ENCODE assay signal across 34 cellular contexts in the genomic region with DNA sequence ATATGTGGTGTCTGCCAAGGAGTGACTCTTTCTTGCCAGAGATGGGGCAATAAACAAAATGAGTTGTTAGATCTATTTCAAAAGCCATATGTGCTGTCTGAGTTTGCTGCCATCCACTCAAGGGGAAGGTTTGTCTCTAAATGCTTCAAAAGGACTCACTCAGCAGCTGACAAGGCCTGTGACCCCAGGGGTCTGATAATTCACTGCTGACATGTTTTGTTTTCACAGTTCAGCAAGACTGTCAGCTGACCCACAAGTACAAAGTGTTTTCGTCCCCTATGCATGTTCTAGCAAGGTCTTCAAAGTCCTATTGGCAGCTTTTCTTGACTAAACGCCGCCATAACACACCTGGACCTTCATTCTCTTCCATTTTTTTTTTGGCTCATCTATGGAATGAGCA. TPM values are rescaled to one million over a fixed set of nuclear protein-coding genes. Genes with fewer than 3 reads are reported as not detected.
DNase-seq lines count a peak whose midpoint lies in the region; ATAC-seq, FAIRE-seq and TF ChIP-seq lines count a peak whose summit lies in the region.
"Had no signal": no experiment of that assay in that cellular context is flagged by ENCODE, and none has a peak within 500 bp of the region (broad histone marks: within the 10 kb centered on the region; RNA-seq: fewer than 3 reads in every experiment).

No MANE protein-coding gene starts in this region.

- no peak for TF ChIP-seq EP300 in upper lobe of left lung (IDR thresholded peaks at IDR 0.05)

- ATAC-seq in upper lobe of left lung (ENCODE audit: low FRiP score in 2 of 2), result no peak
- ATAC-seq: K562; left colon; stimulated activated naive B cell treated with anti-CD40 and anti-IgM and Interleukin-4, amounts not matched to agents 10 μg/mL and 1 μg/mL and 100 μg/mL, for 72 hours had no signal

- peak; percentile 21 for DNase-seq in AG10803 (ENCODE audit: low read depth)
- peak; percentile 46 for DNase-seq in GM23248
- peak; percentile 12 for DNase-seq in adipocyte (ENCODE audit: low read depth)
- DNase-seq in keratinocyte (ENCODE audit: low read depth, low spot score), result no peak
- no peak for DNase-seq in ureter (ENCODE audit: low spot score)
- DNase-seq in AG08395 (ENCODE audit: low spot score), result no peak
- DNase-seq in upper lobe of left lung, result no peak
- no peak for DNase-seq in posterior cingulate gyrus
- DNase-seq: activated CD4-positive, alpha-beta T cell treated with anti-CD3 and anti-CD28 coated beads for 1 hour; activated CD8-positive, alpha-beta memory T cell treated with anti-CD3 and anti-CD28 coated beads for 24 hours; activated T-cell treated with anti-CD3 and anti-CD28 coated beads, Interleukin-2, amount 50 U/mL, for 24 hours; amniotic stem cell; head of caudate nucleus; left colon; MM.1S; NCI-H1694; NCI-H2227 treated with DMSO at 0.1 percent for 48 hours; NCI-H748 treated with DMSO at 0.1 percent for 48 hours; stimulated activated CD4-positive, alpha-beta T cell treated with anti-CD3 and anti-CD28 coated beads, Interleukin-4, amount 100 ng/mL, for 24 hours; stimulated activated naive B cell treated with anti-CD40 and anti-IgM and Interleukin-4, amounts not matched to agents 10 μg/mL and 1 μg/mL and 100 μg/mL, for 72 hours had no signal

- H2AFZ ChIP-seq in GM23248, result no peak overlapping the region
- H2AFZ ChIP-seq in keratinocyte (ENCODE audit: control insufficient read depth, low read length), result peak overlapping the region; percentile 67

- TF ChIP-seq CTCF in AG10803 (conservative IDR thresholded peaks at IDR 0.05; ENCODE audit: low read length) (no peak), keratinocyte (optimal IDR thresholded peaks at IDR 0.05 in 1 of 3, IDR thresholded peaks at IDR 0.05 in 1 of 3, conservative IDR thresholded peaks at IDR 0.05 in 1 of 3; ENCODE audit: extremely low read depth in 1 of 3, insufficient read depth in 2 of 3, low read length in 3 of 3) (no peak), upper lobe of left lung (IDR thresholded peaks at IDR 0.05) (no peak)

- no peaks in the 10 kb centered on the region for H3K4me1 ChIP-seq in GM23248 (ENCODE audit: insufficient read depth)
- peaks cover 4% of the 10 kb centered on the region for H3K4me1 ChIP-seq in adipocyte (ENCODE audit: control insufficient read depth, insufficient read depth, low read length)
- H3K4me1 ChIP-seq in keratinocyte (ENCODE audit: control insufficient read depth, extremely low read depth, insufficient read depth, low read length), result peaks cover 6% of the 10 kb centered on the region
- no peaks in the 10 kb centered on the region for H3K4me1 ChIP-seq in upper lobe of left lung
- H3K4me1 ChIP-seq: esophagus muscularis mucosa, right atrium auricular region, suprapubic skin, vagina had no signal

- in situ Hi-C loops in GM23248 (cut with MboI), result no loop called here

- H3K36me3 ChIP-seq in GM23248 (ENCODE audit: low read depth) (no peaks in the 10 kb centered on the region), adipocyte (ENCODE audit: control insufficient read depth, insufficient read depth, low read length, severe bottlenecking) (no peaks in the 10 kb centered on the region), keratinocyte (ENCODE audit: control insufficient read depth in 2 of 2, extremely low read depth in 1 of 2, insufficient read depth in 2 of 2, low read length in 2 of 2) (no peaks in the 10 kb centered on the region), upper lobe of left lung (no peaks in the 10 kb centered on the region)
- H3K36me3 ChIP-seq: esophagus muscularis mucosa, right atrium auricular region, suprapubic skin, vagina had no signal

- no peak for TF ChIP-seq POLR2A in upper lobe of left lung (IDR thresholded peaks at IDR 0.05)

- no peaks in the 10 kb centered on the region for H3K9me3 ChIP-seq in GM23248 (ENCODE audit: low read depth)
- H3K9me3 ChIP-seq in adipocyte (ENCODE audit: control insufficient read depth, low read length), result no peaks in the 10 kb centered on the region
- H3K9me3 ChIP-seq in keratinocyte (ENCODE audit: control insufficient read depth, low read depth, low read length), result no peaks in the 10 kb centered on the region
- no peaks in the 10 kb centered on the region for H3K9me3 ChIP-seq in upper lobe of left lung
- H3K9me3 ChIP-seq: esophagus muscularis mucosa, right atrium auricular region, suprapubic skin, vagina had no signal

- WGBS in GM23248 (ENCODE audit: low coverage in 1 of 2, low lambda C conversion rate in 2 of 2, missing lambda C conversion rate in 2 of 2), 2 experiments, result 29 to 32% methylated on average over 3 of the region's 3 CpGs
- WGBS in upper lobe of left lung, 2 donors, result 70 to 73% methylated on average over 3 of the region's 3 CpGs

- no peak overlapping the region for H3K4me2 ChIP-seq in GM23248 (ENCODE audit: unreplicated experiment)
- H3K4me2 ChIP-seq in keratinocyte (ENCODE audit: control insufficient read depth, extremely low read depth, insufficient read depth, low read depth, low read length), result no peak overlapping the region

- H3K9me2 ChIP-seq in GM23248 (ENCODE audit: insufficient read depth), result no peaks in the 10 kb centered on the region

- H3K27me3 ChIP-seq in GM23248 (replicated peaks; ENCODE audit: insufficient read depth) (peaks cover 5% of the 10 kb centered on the region; the same call in 1 of the 2 replicates), adipocyte (replicated peaks; ENCODE audit: control insufficient read depth, insufficient read depth, low read length) (no peaks in the 10 kb centered on the region), keratinocyte (ENCODE audit: control insufficient read depth, extremely low read depth, insufficient read depth, low read length) (no peaks in the 10 kb centered on the region), upper lobe of left lung (no peaks in the 10 kb centered on the region)
- H3K27me3 ChIP-seq: esophagus muscularis mucosa, right atrium auricular region, suprapubic skin, vagina had no signal

- dilution Hi-C loops in keratinocyte (cut with MboI; ENCODE audit: extremely low pct_ligation_motif_present, low sequenced_read_pairs), result no loop called here

- intact Hi-C loops in posterior cingulate gyrus (cut with DNase I), result no loop called here

- H3F3A ChIP-seq in GM23248 (ENCODE audit: insufficient read depth), result no peaks in the 10 kb centered on the region

- no peaks in the 10 kb centered on the region for H3K79me2 ChIP-seq in GM23248 (ENCODE audit: insufficient read depth)
- no peaks in the 10 kb centered on the region for H3K79me2 ChIP-seq in keratinocyte (ENCODE audit: control insufficient read depth, insufficient read depth, low read length)

- H3K4me3 ChIP-seq in AG10803 (ENCODE audit: low read length), result no peak overlapping the region
- H3K4me3 ChIP-seq in GM23248, result no peak overlapping the region
- no peak overlapping the region for H3K4me3 ChIP-seq in adipocyte (ENCODE audit: low read length)
- no peak overlapping the region for H3K4me3 ChIP-seq in keratinocyte (ENCODE audit: control insufficient read depth in 2 of 3, extremely low read depth in 1 of 3, insufficient read depth in 2 of 3, low read depth in 1 of 3, low read length in 3 of 3)
- H3K4me3 ChIP-seq in upper lobe of left lung, result no peak overlapping the region
- H3K4me3 ChIP-seq: esophagus muscularis mucosa, K562, right atrium auricular region, SK-N-MC, suprapubic skin, vagina had no signal

- H3K9ac ChIP-seq in GM23248, result no peak overlapping the region
- H3K9ac ChIP-seq in adipocyte (ENCODE audit: low read length), result no peak overlapping the region
- no peak overlapping the region for H3K9ac ChIP-seq in keratinocyte (ENCODE audit: control insufficient read depth, extremely low read depth, insufficient read depth, low read length)

- H3K27ac ChIP-seq in GM23248 (no peak overlapping the region), keratinocyte (ENCODE audit: control insufficient read depth, insufficient read depth, low read length) (no peak overlapping the region), upper lobe of left lung (no peak overlapping the region)
- H3K27ac ChIP-seq: C4-2B, esophagus muscularis mucosa, right atrium auricular region, SK-N-MC, suprapubic skin, vagina had no signal

- H3K9me1 ChIP-seq in keratinocyte (ENCODE audit: control insufficient read depth, extremely low read depth, insufficient read depth, low read length), result no peaks in the 10 kb centered on the region

- H4K20me1 ChIP-seq in GM23248 (ENCODE audit: insufficient read depth), result no peaks in the 10 kb centered on the region
- H4K20me1 ChIP-seq in keratinocyte (ENCODE audit: control insufficient read depth, extremely low read depth, insufficient read depth, low read length), result no peaks in the 10 kb centered on the region

- peak; percentile 20 for FAIRE-seq in keratinocyte (lab: Jason Lieb, UNC)
- FAIRE-seq: colon, D721Med, G401.6, GM18507, H54, K562 had no signal

RNA-seq across cellular contexts. Expression of a gene that starts 38.0 kb away (rescaled TPM):
- 0.38 and 0.54 TPM in 2 replicates for total RNA-seq in GM23248 (2014; rRNA removed; shearing (Covaris generic))
- 0.11 TPM in 1 of 2 replicates, not detected in the other for polyA plus RNA-seq in GM23248 (2016; fragmentation: Nextera tagmentation; extraction: Ambion mirVana)
- polyA plus RNA-seq in keratinocyte, result 5.9 to 10.9 TPM (median 9.8 TPM) in 3 replicates
- 2.6 TPM for polyA plus RNA-seq in keratinocyte (2011; ENCODE audit: low read depth)
- polyA plus RNA-seq in keratinocyte (2011; cell fraction: cytosol; rRNA removed), result 10.5 and 14.0 TPM in 2 replicates
- polyA plus RNA-seq in keratinocyte (2011; cell fraction: nucleus; rRNA removed), result 9.5 and 10.5 TPM in 2 replicates
- 2.2 and 9.5 TPM in 2 replicates for polyA plus RNA-seq in keratinocyte (2012; ENCODE audit: low replicate concordance)
- polyA minus RNA-seq in keratinocyte, result 4.2 to 14.5 TPM (median 5.5 TPM) in 3 replicates
- 3.1 TPM for polyA minus RNA-seq in keratinocyte (2011; cell fraction: cytosol; rRNA and poly(A)+ RNA removed)
- polyA minus RNA-seq in keratinocyte (2011; cell fraction: nucleus; rRNA and poly(A)+ RNA removed), result 16.5 and 29.0 TPM in 2 replicates
- total RNA-seq in ureter, result 29.9 TPM
- 10 to 100 TPM in 2 of 6 donors, 1 to 10 TPM in 4; 3.8 to 37.1 (median 7.2) TPM for total RNA-seq in upper lobe of left lung

RNA-seq across cellular contexts. Expression of a gene that starts 41.4 kb away (rescaled TPM):
- not detected in 2 replicates for total RNA-seq in GM23248 (2014; rRNA removed; shearing (Covaris generic))
- polyA plus RNA-seq in GM23248 (2016; fragmentation: Nextera tagmentation; extraction: Ambion mirVana), result not detected in 2 replicates
- 81.8 to 124 TPM (median 120 TPM) in 3 replicates for polyA plus RNA-seq in keratinocyte
- 15.2 TPM for polyA plus RNA-seq in keratinocyte (2011; ENCODE audit: low read depth)
- polyA plus RNA-seq in keratinocyte (2011; cell fraction: cytosol; rRNA removed), result 92.8 and 126 TPM in 2 replicates
- 110 and 127 TPM in 2 replicates for polyA plus RNA-seq in keratinocyte (2011; cell fraction: nucleus; rRNA removed)
- polyA plus RNA-seq in keratinocyte (2012; ENCODE audit: low replicate concordance), result 34.1 and 119 TPM in 2 replicates
- polyA minus RNA-seq in keratinocyte, result 42.4 to 73.9 TPM (median 48.8 TPM) in 3 replicates
- polyA minus RNA-seq in keratinocyte (2011; cell fraction: cytosol; rRNA and poly(A)+ RNA removed), result 60.4 TPM
- polyA minus RNA-seq in keratinocyte (2011; cell fraction: nucleus; rRNA and poly(A)+ RNA removed), result 33.4 and 52.2 TPM in 2 replicates
- total RNA-seq in ureter, result not detected
- total RNA-seq in upper lobe of left lung, result 10 to 100 TPM in 2 of 6 donors, 1 to 10 TPM in 4; 2.1 to 28.5 (median 7.6) TPM
- total RNA-seq: HT-29, left colon, osteocyte had no signal
- polyA plus RNA-seq: K562 had no signal

Comparison
In these comparisons a context has a peak if more than half of its experiments do, and no peak if none do; other contexts are left out.
1. DNase-seq: peak in AG10803 (single experiment), GM23248 (single experiment) and adipocyte (single experiment); none in keratinocyte (single experiment), ureter (single experiment), AG08395 (single experiment), upper lobe of left lung (0 of 2) and posterior cingulate gyrus (0 of 10).